20 cellular contexts compared by ENCODE assay signal in genomic region chr2:226295123-226295522, GRCh38.
DNase-seq lines count a peak whose midpoint lies in the region; FAIRE-seq and TF ChIP-seq lines count a peak whose summit lies in the region.
"Had no signal": no experiment of that assay in that cellular context is flagged by ENCODE, and none has a peak within 500 bp of the region (broad histone marks: within the 10 kb centered on the region; RNA-seq: fewer than 3 reads in every experiment).

No MANE protein-coding gene starts in this region.

- no peak for FAIRE-seq in urothelium cell line (lab: Jason Lieb, UNC)
- FAIRE-seq: GM19239, H1, HepG2, HTR-8/SVneo had no signal

- H3K4me3 ChIP-seq in choroid plexus epithelial cell (ENCODE audit: low read depth, low read length): no peak overlapping the region
- H3K4me3 ChIP-seq in neuron (ENCODE audit: low read length): no peak overlapping the region
- H3K4me3 ChIP-seq: BLaER1, HAP-1 had no signal

- peaks cover 6% of the 10 kb centered on the region for H3K4me1 ChIP-seq in neuron (ENCODE audit: insufficient read depth, low read length)
- H3K4me1 ChIP-seq: Caco-2, HAP-1 had no signal

- TF ChIP-seq CTCF in choroid plexus epithelial cell (conservative IDR thresholded peaks at IDR 0.05; ENCODE audit: low read depth, low read length): no peak

- peaks cover 6% of the 10 kb centered on the region for H3K9me3 ChIP-seq in neuron (ENCODE audit: low read length)
- H3K9me3 ChIP-seq: Caco-2, HAP-1 had no signal

- peak overlapping the region; percentile 48 for H2AFZ ChIP-seq in neuron (ENCODE audit: low read depth, low read length)

- DNase-seq in NCI-H2171 treated with DMSO at 0.1 percent for 48 hours (lab: John Stamatoyannopoulos, UW) (peak; percentile 36), NCI-H2171 (lab: John Stamatoyannopoulos, UW) (no peak), choroid plexus epithelial cell (ENCODE audit: low read depth) (peak; percentile 7), urothelium cell line (ENCODE audit: low spot score) (no peak), NCI-H524 treated with DMSO at 0.1 percent for 48 hours (lab: John Stamatoyannopoulos, UW) (no peak)
- DNase-seq in activated CD8-positive, alpha-beta memory T cell treated with anti-CD3 and anti-CD28 coated beads, Interleukin-2, amount 50 U/mL, for 48 hours: no peak
- DNase-seq: 8988T; AML-193; Caco-2; CD8-positive, alpha-beta memory T cell; DMS53; GF-D8; HFFc6 had no signal

- no peaks in the 10 kb centered on the region for H3K27me3 ChIP-seq in neuron (ENCODE audit: insufficient read depth, low read length)
- H3K27me3 ChIP-seq: BLaER1 had no signal

- no peaks in the 10 kb centered on the region for H3K36me3 ChIP-seq in neuron (ENCODE audit: insufficient read depth, low read length)
- H3K36me3 ChIP-seq: BLaER1, HAP-1 had no signal

Comparison
In these comparisons a context has a peak if more than half of its experiments do, and no peak if none do; other contexts are left out.
1. DNase-seq: peak in NCI-H2171 treated with DMSO at 0.1 percent for 48 hours (single experiment) and choroid plexus epithelial cell (single experiment); none in NCI-H2171 (single experiment), urothelium cell line (single experiment), NCI-H524 treated with DMSO at 0.1 percent for 48 hours (single experiment) and activated CD8-positive, alpha-beta memory T cell treated with anti-CD3 and anti-CD28 coated beads, Interleukin-2, amount 50 U/mL, for 48 hours (single experiment).